Comparison of ENCODE assay signal across 8 cellular contexts in genomic region chr19:6674868-6675305, GRCh38. TPM values are rescaled to one million over a fixed set of nuclear protein-coding genes. Genes with fewer than 3 reads are reported as not detected.
DNase-seq lines count a peak whose midpoint lies in the region; ATAC-seq lines count a peak whose summit lies in the region.

No MANE protein-coding gene starts in this region.

- intact Hi-C loops in Right ventricle myocardium superior (cut with DNase I): no loop called here

- DNase-seq in GM04504 (ENCODE audit: low read depth) (peak; percentile 22), RKO (ENCODE audit: low spot score) (peak; percentile 78), Right ventricle myocardium superior (peak; percentile 65), NCI-H128 (lab: John Stamatoyannopoulos, UW; ENCODE audit: unreplicated experiment) (no peak), NCI-H2081 (lab: John Stamatoyannopoulos, UW) (no peak)
- peak; percentile 72 to 84 for DNase-seq in activated T-helper 1 cell treated with anti-CD3 and anti-CD28 coated beads, Interleukin-2, amount 50 U/mL, for 16 hours (ENCODE audit: low read depth in 1 of 2, low spot score in 1 of 2)
- peak; percentile 87 to 92 (median 89) for DNase-seq in stimulated activated CD4-positive, alpha-beta T cell treated with anti-CD3 and anti-CD28 coated beads, Interleukin-12 subunit alpha, Interleukin-12 subunit beta, amount 100 ng/mL, for 48 hours (ENCODE audit: low read depth in 2 of 3, low spot score in 1 of 3)

- ATAC-seq in HG02642 (IDR thresholded peaks at IDR 0.05; ENCODE audit: poor library complexity, unreplicated experiment) (peak; percentile 59), Right ventricle myocardium superior (ENCODE audit: poor library complexity) (peak; percentile 44)

RNA-seq across cellular contexts. Expression of gene TNFSF14, which starts 4.9 kb away (rescaled TPM):
- 0.40 TPM for total RNA-seq in Right ventricle myocardium superior

RNA-seq across cellular contexts. Expression of gene C3, which starts 45.6 kb away (rescaled TPM):
- total RNA-seq in Right ventricle myocardium superior: 308 TPM

Comparison
In these comparisons a context has a peak if more than half of its experiments do, and no peak if none do; other contexts are left out.
1. DNase-seq: peak in GM04504 (single experiment), RKO (single experiment), activated T-helper 1 cell treated with anti-CD3 and anti-CD28 coated beads, Interleukin-2, amount 50 U/mL, for 16 hours (2 of 2), Right ventricle myocardium superior (single experiment) and stimulated activated CD4-positive, alpha-beta T cell treated with anti-CD3 and anti-CD28 coated beads, Interleukin-12 subunit alpha, Interleukin-12 subunit beta, amount 100 ng/mL, for 48 hours (3 of 3); none in NCI-H128 (single experiment) and NCI-H2081 (0 of 2).